In genomic region chr12:124347805-124348658, GRCh38 we compare ENCODE assay signal across 9 cellular contexts. TPM values are rescaled to one million over a fixed set of nuclear protein-coding genes. Genes with fewer than 3 reads are reported as not detected.
DNase-seq lines count a peak whose midpoint lies in the region; ATAC-seq, FAIRE-seq and TF ChIP-seq lines count a peak whose summit lies in the region.
"Had no signal": no experiment of that assay in that cellular context is flagged by ENCODE, and none has a peak within 500 bp of the region (broad histone marks: within the 10 kb centered on the region; RNA-seq: fewer than 3 reads in every experiment).

No MANE protein-coding gene starts in this region.

- ATAC-seq in heart right ventricle: peak in 3 of 8 donors; percentile 4 to 25 (median 13)
- ATAC-seq in left ventricle myocardium superior: no peak
- ATAC-seq in left lobe of liver: peak; percentile 35
- no peak for ATAC-seq in GM18909 (IDR thresholded peaks at IDR 0.05; ENCODE audit: poor library complexity, unreplicated experiment)
- no peak for ATAC-seq in HG03139 (IDR thresholded peaks at IDR 0.05; ENCODE audit: unreplicated experiment)
- ATAC-seq in GM18858 (IDR thresholded peaks at IDR 0.05; ENCODE audit: unreplicated experiment): no peak

- H3K9me3 ChIP-seq in heart right ventricle: no peaks in the 10 kb centered on the region

- peak; percentile 22 to 60 (median 52) for TF ChIP-seq CTCF in heart right ventricle (IDR thresholded peaks at IDR 0.05)

- peaks cover 0 to 14% (median 8%) of the 10 kb centered on the region in 9 donors for H3K4me1 ChIP-seq in heart right ventricle

- 81 to 83% methylated on average over 34 of the region's 34 CpGs for WGBS in heart right ventricle, 2 donors

- no peak overlapping the region for H3K4me3 ChIP-seq in heart right ventricle

- peaks cover 7 to 100% (median 84%) of the 10 kb centered on the region in 9 donors for H3K36me3 ChIP-seq in heart right ventricle

- no peak for DNase-seq in heart right ventricle
- no peak for DNase-seq in left ventricle myocardium superior
- peak; percentile 44 for DNase-seq in activated T-cell treated with anti-CD3 and anti-CD28 coated beads, Interleukin-2, amount 50 U/mL, for 1 hour
- no peak for DNase-seq in left lobe of liver (ENCODE audit: low spot score)
- no peak for DNase-seq in urothelium cell line (ENCODE audit: low spot score)

- H3K27me3 ChIP-seq in heart right ventricle: no peaks in the 10 kb centered on the region

- peak; percentile 79 for FAIRE-seq in urothelium cell line (lab: Jason Lieb, UNC)

- intact Hi-C loops in heart right ventricle (cut with DNase I) (loop anchor here in 3 of 10 donors (5.0 to 10.0 kb wide), 2 partner anchors 417 to 419 kb away; no protein-coding TSS in a partner anchor), left ventricle myocardium superior (cut with micrococcal nuclease) (no loop called here)

- H3K27ac ChIP-seq in heart right ventricle: no peak overlapping the region

RNA-seq across cellular contexts. Expression of gene RFLNA, which starts 53.1 kb away (rescaled TPM):
- total RNA-seq in heart right ventricle (under 1 TPM in 4 of 10 donors, not detected in 6; 0.13 to 0.49 (median 0.37) TPM), left ventricle myocardium superior (0.10 TPM), left lobe of liver (not detected)
- polyA plus RNA-seq in heart right ventricle: under 1 TPM; 0.14 to 0.22 TPM
- total RNA-seq: NCI-H460 had no signal
